9 cellular contexts compared by ENCODE assay signal in genomic region chr17:32558997-32559650, GRCh38.
DNase-seq lines count a peak whose midpoint lies in the region; ATAC-seq and TF ChIP-seq lines count a peak whose summit lies in the region.
"Had no signal": no experiment of that assay in that cellular context is flagged by ENCODE, and none has a peak within 500 bp of the region (broad histone marks: within the 10 kb centered on the region; RNA-seq: fewer than 3 reads in every experiment).

No MANE protein-coding gene starts in this region.

- no peak for TF ChIP-seq CTCF in DOHH2 (IDR thresholded peaks at IDR 0.05; ENCODE audit: low read depth, low read length, poor library complexity, severe bottlenecking)

- H3K36me3 Mint-ChIP-seq in T-cell, result no peaks in the 10 kb centered on the region

- H3K9me3 ChIP-seq in DOHH2 (ENCODE audit: control insufficient read depth, insufficient read depth, low read length), result no peaks in the 10 kb centered on the region

- peak overlapping the region; percentile 51 for H3K4me3 ChIP-seq in DOHH2 (ENCODE audit: low read length)
- H3K4me3 ChIP-seq in H7 (ENCODE audit: insufficient read depth, low read depth, low read length), result no peak overlapping the region

- H3K79me2 ChIP-seq in DOHH2 (ENCODE audit: control insufficient read depth, low read length), result no peaks in the 10 kb centered on the region

- H4K20me1 ChIP-seq in DOHH2 (ENCODE audit: control insufficient read depth, insufficient read depth, low read depth, low read length), result no peaks in the 10 kb centered on the region

- H3K9me3 Mint-ChIP-seq in T-cell, result no peaks in the 10 kb centered on the region

- peak overlapping the region in 1 of 3 donors; percentile 62 for H3K4me3 Mint-ChIP-seq in T-cell

- H3K36me3 ChIP-seq in DOHH2 (ENCODE audit: control insufficient read depth, low read length), result no peaks in the 10 kb centered on the region
- no peaks in the 10 kb centered on the region for H3K36me3 ChIP-seq in H7 (replicated peaks; ENCODE audit: control insufficient read depth, insufficient read depth, low read length)

- peak; percentile 87 for ATAC-seq in GM19372 (IDR thresholded peaks at IDR 0.05; ENCODE audit: low read depth, unreplicated experiment)
- ATAC-seq in HG03103 (IDR thresholded peaks at IDR 0.05; ENCODE audit: low read depth, unreplicated experiment), result peak; percentile 71
- no peak for ATAC-seq in T-cell (replicated peaks in 1 of 4)

- CTCF ChIA-PET in T-cell (lab: Charles Lee), result interaction anchor here (0.9 to 1.3 kb wide), 2 partner anchors 9 to 96 kb away, joined by 3 to 4 read pairs; no protein-coding TSS in a partner anchor

- peak overlapping the region; percentile 79 to 86 for H3K27ac Mint-ChIP-seq in T-cell

- peak overlapping the region; percentile 54 for H3K27ac ChIP-seq in DOHH2 (ENCODE audit: low read depth, low read length)

- H3K9me2 ChIP-seq in DOHH2 (replicated peaks; ENCODE audit: control insufficient read depth, low read length), result no peaks in the 10 kb centered on the region

- peak overlapping the region; percentile 69 for H3K4me2 ChIP-seq in DOHH2 (ENCODE audit: low read length)

- DNase-seq in T-cell (no peak), retina (no peak), activated T-cell treated with anti-CD3 and anti-CD28 coated beads for 4 hours (no peak), COLO829 (ENCODE audit: low spot score) (no peak), H7 (no peak)
- DNase-seq: DMS53 had no signal

- no peaks in the 10 kb centered on the region for H3K27me3 Mint-ChIP-seq in T-cell

- H3F3A ChIP-seq in DOHH2 (ENCODE audit: control insufficient read depth, insufficient read depth), result no peaks in the 10 kb centered on the region

- peaks cover 17 to 29% (median 17%) of the 10 kb centered on the region in 3 donors for H3K4me1 Mint-ChIP-seq in T-cell

- peaks cover 45% of the 10 kb centered on the region for H3K4me1 ChIP-seq in DOHH2 (ENCODE audit: control insufficient read depth, low read length)

- H3K27me3 ChIP-seq in DOHH2 (ENCODE audit: control insufficient read depth, low read length), result peaks cover 9% of the 10 kb centered on the region
- H3K27me3 ChIP-seq in H7 (ENCODE audit: control insufficient read depth, insufficient read depth, low read length), result no peaks in the 10 kb centered on the region

- POLR2A ChIA-PET in T-cell (lab: Charles Lee), result interaction anchor here in 1 of 2 donors (0.6 kb wide), 1 partner anchor 415 kb away, joined by 4 read pairs; no protein-coding TSS in a partner anchor

Comparison
In these comparisons a context has a peak if more than half of its experiments do, and no peak if none do; other contexts are left out.
1. ATAC-seq: peak in GM19372 (single experiment) and HG03103 (single experiment); none in T-cell (0 of 4).